Comparison of ENCODE assay signal across 15 cellular contexts in genomic region chr12:103834897-103835390, GRCh38. TPM values are rescaled to one million over a fixed set of nuclear protein-coding genes. Genes with fewer than 3 reads are reported as not detected.
DNase-seq lines count a peak whose midpoint lies in the region; ATAC-seq and TF ChIP-seq lines count a peak whose summit lies in the region.
"Had no signal": no experiment of that assay in that cellular context is flagged by ENCODE, and none has a peak within 500 bp of the region (broad histone marks: within the 10 kb centered on the region; RNA-seq: fewer than 3 reads in every experiment).

No MANE protein-coding gene starts in this region.

- peaks cover 8% of the 10 kb centered on the region for H3K9me3 Mint-ChIP-seq in GM23338
- H3K9me3 Mint-ChIP-seq in chondrocyte (ENCODE audit: low read depth) = peaks cover 3% of the 10 kb centered on the region

- H3K36me3 ChIP-seq in GM23338 (ENCODE audit: insufficient read depth) (peaks cover 6% of the 10 kb centered on the region; the same call in 1 of the 2 replicates), mesenchymal stem cell (ENCODE audit: control insufficient read depth in 1 of 2, insufficient read depth in 2 of 2, low read depth in 1 of 2, low read length in 2 of 2) (peaks cover 0 to 3% of the 10 kb centered on the region in 2 experiments), sigmoid colon (peaks cover 0 to 32% (median 2%) of the 10 kb centered on the region in 4 donors), PC-3 (ENCODE audit: low read depth, low read length) (peaks cover 2% of the 10 kb centered on the region; the same call in 1 of the 2 replicates)

- H3K9ac ChIP-seq in mesenchymal stem cell (ENCODE audit: low read length) (no peak overlapping the region), PC-3 (ENCODE audit: low read length) (no peak overlapping the region)

- H3K9me3 ChIP-seq in mesenchymal stem cell (ENCODE audit: control insufficient read depth, low read length) (no peaks in the 10 kb centered on the region), sigmoid colon (no peaks in the 10 kb centered on the region), PC-3 (ENCODE audit: low read length) (no peaks in the 10 kb centered on the region)
- H3K9me3 ChIP-seq: SJSA1 had no signal

- peak overlapping the region in 1 of 2 experiments; percentile 57 for H3K4ac ChIP-seq in mesenchymal stem cell (ENCODE audit: low read depth in 1 of 2, low read length in 2 of 2)

- no peak overlapping the region for H3K18ac ChIP-seq in mesenchymal stem cell (ENCODE audit: low read depth in 1 of 2, low read length in 2 of 2)

- H2BK12ac ChIP-seq in mesenchymal stem cell (ENCODE audit: low read length in 2 of 2) = peak overlapping the region in 1 of 2 experiments; percentile 32

- CTCF ChIA-PET in PC-3 (lab: Charles Lee) = no interaction called here

- H3K4me2 ChIP-seq in GM23338 = no peak overlapping the region
- no peak overlapping the region for H3K4me2 ChIP-seq in mesenchymal stem cell (ENCODE audit: low read length, poor library complexity, severe bottlenecking)
- H3K4me2 ChIP-seq in PC-3 (ENCODE audit: low read length) = no peak overlapping the region

- H3K79me2 ChIP-seq in GM23338 (replicated peaks; ENCODE audit: insufficient read depth) (peaks cover 99% of the 10 kb centered on the region), PC-3 (ENCODE audit: low read length) (peaks cover 100% of the 10 kb centered on the region)

- H3K4me3 ChIP-seq in GM23338 (no peak overlapping the region), mesenchymal stem cell (ENCODE audit: insufficient read depth in 1 of 2, low read depth in 1 of 2, low read length in 2 of 2) (no peak overlapping the region), sigmoid colon (peak overlapping the region; percentile 5 to 97 (median 88)), PC-3 (ENCODE audit: low read length) (no peak overlapping the region)
- H3K4me3 ChIP-seq: SJSA1 had no signal

- POLR2A ChIA-PET in PC-3 (lab: Charles Lee; ENCODE audit: unreplicated experiment) = no interaction called here

- H3K27ac ChIP-seq in GM23338 (ENCODE audit: low read depth) (0 out of 2 replicates have a peak overlapping the region, but pooled peaks have one; percentile 26), mesenchymal stem cell (ENCODE audit: low read length, poor library complexity, severe bottlenecking) (no peak overlapping the region), sigmoid colon (peak overlapping the region; percentile 39 to 99 (median 94)), PC-3 (ENCODE audit: low read length) (no peak overlapping the region)
- H3K27ac ChIP-seq: SJSA1 had no signal

- 92% methylated on average over 3 of the region's 4 CpGs for WGBS in mesenchymal stem cell
- 91 to 94% methylated on average over 4 of the region's 4 CpGs for WGBS in sigmoid colon, 2 donors

- H3K27me3 ChIP-seq in GM23338 (ENCODE audit: insufficient read depth) (peaks cover 6% of the 10 kb centered on the region), mesenchymal stem cell (ENCODE audit: control insufficient read depth in 1 of 2, insufficient read depth in 1 of 2, low read length in 2 of 2) (no peaks in the 10 kb centered on the region), sigmoid colon (no peaks in the 10 kb centered on the region), PC-3 (ENCODE audit: low read length) (no peaks in the 10 kb centered on the region)
- H3K27me3 ChIP-seq: SJSA1 had no signal

- H3K79me1 ChIP-seq in mesenchymal stem cell (replicated peaks; ENCODE audit: low read length, poor library complexity, severe bottlenecking) = peaks cover 28% of the 10 kb centered on the region

- H2AFZ ChIP-seq in GM23338 (no peak overlapping the region), mesenchymal stem cell (ENCODE audit: low read depth, low read length) (no peak overlapping the region), PC-3 (ENCODE audit: low read length) (no peak overlapping the region)

- TF ChIP-seq EP300 in sigmoid colon (IDR thresholded peaks at IDR 0.05) = no peak

- H3F3A ChIP-seq in GM23338 (replicated peaks; ENCODE audit: low read depth) = no peaks in the 10 kb centered on the region
- no peaks in the 10 kb centered on the region for H3F3A ChIP-seq in PC-3 (ENCODE audit: low read length, unreplicated experiment)

- DNase-seq in GM23338 (ENCODE audit: low spot score) (no peak), chondrocyte (ENCODE audit: low spot score) (no peak), mesenchymal stem cell (no peak), sigmoid colon (no peak), NCI-H2227 (lab: John Stamatoyannopoulos, UW; ENCODE audit: unreplicated experiment) (no peak), PC-3 (no peak), COLO829 (ENCODE audit: low spot score) (no peak), DMS153 (lab: John Stamatoyannopoulos, UW) (no peak)
- DNase-seq: Calu3, DMS79, MM.1S, NCI-H1105, NCI-H1694 treated with DMSO at 0.1 percent for 48 hours, RPMI8226 had no signal

- H3K36me3 Mint-ChIP-seq in GM23338 (ENCODE audit: low read depth) (peaks cover 25% of the 10 kb centered on the region), chondrocyte (ENCODE audit: low read depth) (peaks cover 5% of the 10 kb centered on the region)

- H4K20me1 ChIP-seq in GM23338 (replicated peaks; ENCODE audit: insufficient read depth) (peaks cover 17% of the 10 kb centered on the region), PC-3 (ENCODE audit: low read length) (peaks cover 37% of the 10 kb centered on the region)

- H3K14ac ChIP-seq in mesenchymal stem cell (ENCODE audit: low read length in 2 of 2) = peak overlapping the region in 1 of 2 experiments; percentile 81

- H4K91ac ChIP-seq in mesenchymal stem cell (ENCODE audit: low read length) = no peak overlapping the region

- peaks cover 31% of the 10 kb centered on the region for H3K4me1 Mint-ChIP-seq in GM23338
- H3K4me1 Mint-ChIP-seq in chondrocyte (ENCODE audit: low read depth) = peaks cover 87% of the 10 kb centered on the region

- no TSS peak for BruUV-seq in PC-3 (replicated peaks; lab: Mats Ljungman, UMichigan)

- peaks cover 9% of the 10 kb centered on the region for H3K4me1 ChIP-seq in GM23338 (ENCODE audit: insufficient read depth)
- peaks cover 12% of the 10 kb centered on the region for H3K4me1 ChIP-seq in mesenchymal stem cell (ENCODE audit: control insufficient read depth, insufficient read depth, low read depth, low read length)
- peaks cover 0 to 73% (median 43%) of the 10 kb centered on the region in 4 donors for H3K4me1 ChIP-seq in sigmoid colon
- peaks cover 23% of the 10 kb centered on the region for H3K4me1 ChIP-seq in PC-3 (ENCODE audit: insufficient read depth, low read length)

- H3K9me2 ChIP-seq in GM23338 (ENCODE audit: insufficient read depth) = no peaks in the 10 kb centered on the region
- no peaks in the 10 kb centered on the region for H3K9me2 ChIP-seq in PC-3 (replicated peaks; ENCODE audit: low read length)

- no peak for TF ChIP-seq POLR2A in sigmoid colon (IDR thresholded peaks at IDR 0.05)

- no peak overlapping the region for H2BK5ac ChIP-seq in mesenchymal stem cell (ENCODE audit: low read depth, low read length, poor library complexity, severe bottlenecking)

- peaks cover 2% of the 10 kb centered on the region for H3K27me3 Mint-ChIP-seq in GM23338 (ENCODE audit: insufficient read depth, low read depth, poor library complexity)
- no peaks in the 10 kb centered on the region for H3K27me3 Mint-ChIP-seq in chondrocyte (ENCODE audit: low read depth)

- H3K23ac ChIP-seq in mesenchymal stem cell (ENCODE audit: low read length in 2 of 2) = no peak overlapping the region

- no peak overlapping the region for H3K4me3 Mint-ChIP-seq in GM23338
- no peak overlapping the region for H3K4me3 Mint-ChIP-seq in chondrocyte (ENCODE audit: unreplicated experiment)

- TF ChIP-seq CTCF in GM23338 (conservative IDR thresholded peaks at IDR 0.05; ENCODE audit: low read depth in 2 of 2) = no peak
- no peak for TF ChIP-seq CTCF in chondrocyte (IDR thresholded peaks at IDR 0.05)
- no peak for TF ChIP-seq CTCF in sigmoid colon (IDR thresholded peaks at IDR 0.05)
- no peak for TF ChIP-seq CTCF in PC-3 (conservative IDR thresholded peaks at IDR 0.05; ENCODE audit: low read depth, low read length)

- intact Hi-C loops in sigmoid colon (cut with DNase I) (loop anchor here (5.0 kb wide), 1 partner anchor 33 kb away; no protein-coding TSS in a partner anchor), PC-3 (cut with micrococcal nuclease) (no loop called here)

- H3K27ac Mint-ChIP-seq in GM23338 (no peak overlapping the region), chondrocyte (ENCODE audit: unreplicated experiment) (peak overlapping the region; percentile 90)

- H2BK15ac ChIP-seq in mesenchymal stem cell (ENCODE audit: low read depth, poor library complexity, severe bottlenecking) = peak overlapping the region; percentile 48

- no peak overlapping the region for H2BK120ac ChIP-seq in mesenchymal stem cell (ENCODE audit: low read depth, low read length)

- H2AK5ac ChIP-seq in mesenchymal stem cell (ENCODE audit: low read length, severe bottlenecking) = no peak overlapping the region

- no peak; the same call in 1 of the 3 replicates for ATAC-seq in GM23338
- no peak for ATAC-seq in PC-3

- no peak overlapping the region for H4K8ac ChIP-seq in mesenchymal stem cell (ENCODE audit: low read length)

RNA-seq across cellular contexts. Expression of gene NT5DC3, which starts 6.1 kb away (rescaled TPM):
- total RNA-seq in GM23338 (2014; rRNA removed; shearing (Covaris generic)) = 10.2 and 12.5 TPM in 2 replicates
- 2.2 and 2.5 TPM in 2 replicates for polyA plus RNA-seq in GM23338 (2016; fragmentation: Nextera tagmentation; extraction: Ambion mirVana)
- 24.0 to 26.2 TPM (median 25.3 TPM) in 3 replicates for total RNA-seq in chondrocyte
- 2.5 TPM for polyA plus RNA-seq in mesenchymal stem cell (2013, experiment 1 of 2)
- polyA plus RNA-seq in mesenchymal stem cell (2013, experiment 2 of 2) = 2.4 TPM
- 100 to 1,000 TPM; 179 to 346 (median 240) TPM for total RNA-seq in sigmoid colon
- polyA plus RNA-seq in sigmoid colon = 1 to 10 TPM in 2 of 3 donors, under 1 TPM in 1; 0.23 to 6.8 (median 1.8) TPM
- total RNA-seq in PC-3 (2014; rRNA removed) = 14.9 and 15.7 TPM in 2 replicates

Comparison
In these comparisons a context has a peak if more than half of its experiments do, and no peak if none do; other contexts are left out.
1. H3K27ac ChIP-seq: peak in GM23338 (single experiment) and sigmoid colon (4 of 4); none in mesenchymal stem cell (single experiment) and PC-3 (single experiment).
2. H3K4me3 ChIP-seq: peak in sigmoid colon (4 of 4); none in GM23338 (single experiment), mesenchymal stem cell (0 of 2) and PC-3 (single experiment).